ENCODE assay signal across 8 cellular contexts in genomic region chr16:28291651-28292626, GRCh38. TPM values are rescaled to one million over a fixed set of nuclear protein-coding genes. Genes with fewer than 3 reads are reported as not detected.
A peak's percentile ranks its signal among the peaks of the same experiment; 100 is the strongest.
DNase-seq lines count a peak whose midpoint lies in the region; ATAC-seq and TF ChIP-seq lines count a peak whose summit lies in the region.

TSS of gene SBK1 (plus strand) at chr16:28292525. CDS start at chr16:28317392, 24,867 bp downstream.

- ATAC-seq in GM19043 (IDR thresholded peaks at IDR 0.05; ENCODE audit: low read depth, unreplicated experiment) (peak; percentile 81), HG03460 (IDR thresholded peaks at IDR 0.05; ENCODE audit: unreplicated experiment) (peak; percentile 92), lower lobe of right lung (peak; percentile 96 to 98)

- peaks cover 8% of the 10 kb centered on the region for H3K27me3 ChIP-seq in lower lobe of right lung (ENCODE audit: low read depth)

- intact Hi-C loops in lower lobe of right lung (cut with DNase I) = no loop called here

- H3K27ac ChIP-seq in lower lobe of right lung = peak within 1 kb of the TSS; percentile 62

- H3K4me1 ChIP-seq in lower lobe of right lung = peaks cover 16% of the 10 kb centered on the region

- peak within 1 kb of the TSS; percentile 65 for H3K4me3 ChIP-seq in lower lobe of right lung

- no peak for TF ChIP-seq CTCF in lower lobe of right lung (IDR thresholded peaks at IDR 0.05)

- H3K36me3 ChIP-seq in lower lobe of right lung = no peaks in the 10 kb centered on the region

- peak; percentile 67 for DNase-seq in AG08395 (ENCODE audit: low spot score)
- DNase-seq in NCI-H526 treated with DMSO at 0.1 percent for 48 hours (lab: John Stamatoyannopoulos, UW) = peak; percentile 66
- peak; percentile 70 to 73 for DNase-seq in activated CD4-positive, alpha-beta T cell treated with anti-CD3 and anti-CD28 coated beads, Interleukin-2, amount 50 U/mL, for 4 hours
- peak; percentile 25 to 64 for DNase-seq in dermis microvascular lymphatic vessel endothelial cell (ENCODE audit: low read depth in 2 of 2)
- DNase-seq in lower lobe of right lung = peak; percentile 81
- peak; percentile 54 to 80 (median 60) for DNase-seq in stimulated activated CD4-positive, alpha-beta T cell treated with anti-CD3 and anti-CD28 coated beads, TNF-alpha, amount 100 ng/mL, for 24 hours (ENCODE audit: low read depth in 3 of 3)

- H3K9me3 ChIP-seq in lower lobe of right lung = no peaks in the 10 kb centered on the region

RNA-seq across cellular contexts. Expression of gene SBK1, which starts in this region (rescaled TPM):
- total RNA-seq in dermis microvascular lymphatic vessel endothelial cell (under 0.01 and 0.13 TPM in 2 replicates), lower lobe of right lung (2.4 TPM)

Comparison
In these comparisons a context has a peak if more than half of its experiments do, and no peak if none do; other contexts are left out.
1. Peak in every context shown above with its lines: DNase-seq, ATAC-seq, H3K4me3 ChIP-seq and H3K27ac ChIP-seq.
2. Peak in DNase-seq in dermis microvascular lymphatic vessel endothelial cell; RNA of the gene not detected or under 1 TPM.